Comparison of ENCODE assay signal across 9 cellular contexts in genomic region chr22:46587492-46588278, GRCh38. TPM values are rescaled to one million over a fixed set of nuclear protein-coding genes. Genes with fewer than 3 reads are reported as not detected.
DNase-seq lines count a peak whose midpoint lies in the region; ATAC-seq and TF ChIP-seq lines count a peak whose summit lies in the region.
"Had no signal": no experiment of that assay in that cellular context is flagged by ENCODE, and none has a peak within 500 bp of the region (broad histone marks: within the 10 kb centered on the region; RNA-seq: fewer than 3 reads in every experiment).

No MANE protein-coding gene starts in this region.

- WGBS in gastroesophageal sphincter (ENCODE audit: low coverage in 1 of 2), 2 donors = 0 to 40% methylated on average over 1 of the region's 21 CpGs
- no CpG with 5 or more reads among the region's 21 CpGs for WGBS in mesendoderm (ENCODE audit: extremely low coverage, insufficient coverage, low lambda C conversion rate)

- no peak overlapping the region for H3K18ac ChIP-seq in mesendoderm (ENCODE audit: low read length)

- ATAC-seq in GM18499 (IDR thresholded peaks at IDR 0.05; ENCODE audit: insufficient read depth, unreplicated experiment) (peak; percentile 41), GM21526 (IDR thresholded peaks at IDR 0.05; ENCODE audit: low FRiP score, unreplicated experiment) (peak; percentile 57), gastroesophageal sphincter (peak; percentile 31)

- H2AK5ac ChIP-seq in mesendoderm (ENCODE audit: low read length) = no peak overlapping the region

- H2BK5ac ChIP-seq in mesendoderm (ENCODE audit: low read length) = no peak overlapping the region

- H3K27me3 ChIP-seq in gastroesophageal sphincter (no peaks in the 10 kb centered on the region), mesendoderm (ENCODE audit: insufficient read depth, low read length, poor library complexity) (no peaks in the 10 kb centered on the region)
- H3K27me3 ChIP-seq: ovary had no signal

- no peak overlapping the region for H3K4me3 ChIP-seq in gastroesophageal sphincter
- no peak overlapping the region for H3K4me3 ChIP-seq in mesendoderm (ENCODE audit: low read length)
- H3K4me3 ChIP-seq: ovary had no signal

- TF ChIP-seq POLR2A in gastroesophageal sphincter (IDR thresholded peaks at IDR 0.05) = no peak

- no peak for TF ChIP-seq CTCF in gastroesophageal sphincter (IDR thresholded peaks at IDR 0.05)

- no peak overlapping the region for H4K8ac ChIP-seq in mesendoderm (ENCODE audit: low read depth, low read length)

- H3K4ac ChIP-seq in mesendoderm (ENCODE audit: low read depth, low read length) = no peak overlapping the region

- H2BK15ac ChIP-seq in mesendoderm (replicated peaks; ENCODE audit: low read depth) = no peak overlapping the region

- H3K27ac ChIP-seq in gastroesophageal sphincter (no peak overlapping the region), mesendoderm (ENCODE audit: low read depth, low read length) (no peak overlapping the region)
- H3K27ac ChIP-seq: ovary had no signal

- H3K79me2 ChIP-seq in mesendoderm (ENCODE audit: control insufficient read depth, insufficient read depth, low read length) = no peaks in the 10 kb centered on the region

- DNase-seq in NCI-H69 (lab: John Stamatoyannopoulos, UW) = peak; percentile 71
- DNase-seq in effector CD8-positive, alpha-beta T cell (lab: John Stamatoyannopoulos, UW) = no peak
- DNase-seq in posterior vena cava (ENCODE audit: low spot score) = no peak
- no peak for DNase-seq in mesendoderm
- no peak for DNase-seq in SKM-1 (lab: John Stamatoyannopoulos, UW; ENCODE audit: unreplicated experiment)

- H3K9ac ChIP-seq in mesendoderm (ENCODE audit: low read length) = no peak overlapping the region

- intact Hi-C loops in posterior vena cava (cut with DNase I) = no loop called here

- H3K4me1 ChIP-seq in gastroesophageal sphincter (peaks cover 0 to 52% (median 12%) of the 10 kb centered on the region in 3 donors), mesendoderm (ENCODE audit: control insufficient read depth, low read depth, low read length) (peaks cover 9% of the 10 kb centered on the region)

- no peak overlapping the region for H3K4me2 ChIP-seq in mesendoderm (ENCODE audit: low read length)

- H3K9me3 ChIP-seq in gastroesophageal sphincter = no peaks in the 10 kb centered on the region
- H3K9me3 ChIP-seq: ovary had no signal

- H4K5ac ChIP-seq in mesendoderm (ENCODE audit: low read length) = no peak overlapping the region

- no peak overlapping the region for H3K56ac ChIP-seq in mesendoderm (ENCODE audit: low read length)

- no peaks in the 10 kb centered on the region for H3K36me3 ChIP-seq in gastroesophageal sphincter
- no peaks in the 10 kb centered on the region for H3K36me3 ChIP-seq in mesendoderm (ENCODE audit: control insufficient read depth, insufficient read depth, low read length)
- H3K36me3 ChIP-seq: ovary had no signal

- no peak for TF ChIP-seq EP300 in gastroesophageal sphincter (IDR thresholded peaks at IDR 0.05)

- no peak overlapping the region for H2BK120ac ChIP-seq in mesendoderm (ENCODE audit: low read depth, low read length)

- peaks cover 7% of the 10 kb centered on the region for H3K79me1 ChIP-seq in mesendoderm (ENCODE audit: low read length)

- H3K23ac ChIP-seq in mesendoderm (ENCODE audit: low read length) = no peak overlapping the region

RNA-seq across cellular contexts. Expression of gene GRAMD4, which starts 32.5 kb away (rescaled TPM):
- total RNA-seq in gastroesophageal sphincter (10 to 100 TPM; 10.8 to 53.3 (median 33.2) TPM), posterior vena cava (10 to 100 TPM; 15.9 to 18.6 TPM)
- polyA plus RNA-seq in mesendoderm (2013, experiment 1 of 2) = 5.7 TPM
- polyA plus RNA-seq in mesendoderm (2013, experiment 2 of 2) = 6.5 TPM

RNA-seq across cellular contexts. Expression of gene CELSR1, which starts 50.3 kb away (rescaled TPM):
- total RNA-seq in gastroesophageal sphincter = 1 to 10 TPM; 1.7 to 4.8 (median 4.3) TPM
- 1 to 10 TPM; 2.6 to 2.8 TPM for total RNA-seq in posterior vena cava
- 4.0 TPM for polyA plus RNA-seq in mesendoderm (2013, experiment 1 of 2)
- 4.0 TPM for polyA plus RNA-seq in mesendoderm (2013, experiment 2 of 2)
